1 cellular context compared by ENCODE assay signal in genomic region chr6:28980797-28981390, GRCh38.
TF ChIP-seq lines count a peak whose summit lies in the region.

No MANE protein-coding gene starts in this region.

TF ChIP-seq in GM12878, 131 proteins besides CTCF, POLR2A, EP300 and RAD21 (continued from another document):
- TF ChIP-seq EED (IDR thresholded peaks at IDR 0.05; ENCODE audit: low read depth) (0 out of 2 replicates have a peak, but pooled peaks have one; percentile 12), EZH2 (IDR thresholded peaks at IDR 0.05; ENCODE audit: borderline replicate concordance, control insufficient read depth, low read depth, low read length) (no peak), IKZF2 (IDR thresholded peaks at IDR 0.05) (peak; percentile 9 to 18; a peak in 1 of 4 replicates), SMC3 (IDR thresholded peaks at IDR 0.05; ENCODE audit: borderline replicate concordance, low read length) (no peak), TBL1XR1 (IDR thresholded peaks at IDR 0.05; ENCODE audit: low read depth, low read length) (no peak), BCL3 (IDR thresholded peaks at IDR 0.05; ENCODE audit: borderline replicate concordance, insufficient read depth, low read depth, low read length, poor library complexity, severe bottlenecking) (no peak), MXI1 (IDR thresholded peaks at IDR 0.05; ENCODE audit: low read depth, low read length) (no peak), NR2F1 (conservative IDR thresholded peaks at IDR 0.05) (peak; percentile 63), EGR1 (IDR thresholded peaks at IDR 0.05; ENCODE audit: borderline replicate concordance in 1 of 2, low read depth in 2 of 2, low read length in 2 of 2) (no peak), NFYA (IDR thresholded peaks at IDR 0.05; ENCODE audit: borderline replicate concordance, low read depth, low read length) (no peak), SMARCA5 (IDR thresholded peaks at IDR 0.05) (no peak), POLR2AphosphoS2 (IDR thresholded peaks at IDR 0.05; ENCODE audit: low read depth, low read length) (no peak), GATAD2B (conservative IDR thresholded peaks at IDR 0.05; ENCODE audit: low read depth) (no peak), GABPA (IDR thresholded peaks at IDR 0.05; ENCODE audit: low read depth) (no peak), CHD4 (IDR thresholded peaks at IDR 0.05) (no peak)
- TF ChIP-seq, protein P1, sequence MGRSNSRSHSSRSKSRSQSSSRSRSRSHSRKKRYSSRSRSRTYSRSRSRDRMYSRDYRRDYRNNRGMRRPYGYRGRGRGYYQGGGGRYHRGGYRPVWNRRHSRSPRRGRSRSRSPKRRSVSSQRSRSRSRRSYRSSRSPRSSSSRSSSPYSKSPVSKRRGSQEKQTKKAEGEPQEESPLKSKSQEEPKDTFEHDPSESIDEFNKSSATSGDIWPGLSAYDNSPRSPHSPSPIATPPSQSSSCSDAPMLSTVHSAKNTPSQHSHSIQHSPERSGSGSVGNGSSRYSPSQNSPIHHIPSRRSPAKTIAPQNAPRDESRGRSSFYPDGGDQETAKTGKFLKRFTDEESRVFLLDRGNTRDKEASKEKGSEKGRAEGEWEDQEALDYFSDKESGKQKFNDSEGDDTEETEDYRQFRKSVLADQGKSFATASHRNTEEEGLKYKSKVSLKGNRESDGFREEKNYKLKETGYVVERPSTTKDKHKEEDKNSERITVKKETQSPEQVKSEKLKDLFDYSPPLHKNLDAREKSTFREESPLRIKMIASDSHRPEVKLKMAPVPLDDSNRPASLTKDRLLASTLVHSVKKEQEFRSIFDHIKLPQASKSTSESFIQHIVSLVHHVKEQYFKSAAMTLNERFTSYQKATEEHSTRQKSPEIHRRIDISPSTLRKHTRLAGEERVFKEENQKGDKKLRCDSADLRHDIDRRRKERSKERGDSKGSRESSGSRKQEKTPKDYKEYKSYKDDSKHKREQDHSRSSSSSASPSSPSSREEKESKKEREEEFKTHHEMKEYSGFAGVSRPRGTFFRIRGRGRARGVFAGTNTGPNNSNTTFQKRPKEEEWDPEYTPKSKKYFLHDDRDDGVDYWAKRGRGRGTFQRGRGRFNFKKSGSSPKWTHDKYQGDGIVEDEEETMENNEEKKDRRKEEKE (IDR thresholded peaks at IDR 0.05) = no peak
- TF ChIP-seq, protein P2, sequence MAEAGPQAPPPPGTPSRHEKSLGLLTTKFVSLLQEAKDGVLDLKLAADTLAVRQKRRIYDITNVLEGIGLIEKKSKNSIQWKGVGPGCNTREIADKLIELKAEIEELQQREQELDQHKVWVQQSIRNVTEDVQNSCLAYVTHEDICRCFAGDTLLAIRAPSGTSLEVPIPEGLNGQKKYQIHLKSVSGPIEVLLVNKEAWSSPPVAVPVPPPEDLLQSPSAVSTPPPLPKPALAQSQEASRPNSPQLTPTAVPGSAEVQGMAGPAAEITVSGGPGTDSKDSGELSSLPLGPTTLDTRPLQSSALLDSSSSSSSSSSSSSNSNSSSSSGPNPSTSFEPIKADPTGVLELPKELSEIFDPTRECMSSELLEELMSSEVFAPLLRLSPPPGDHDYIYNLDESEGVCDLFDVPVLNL (IDR thresholded peaks at IDR 0.05; ENCODE audit: low read depth, low read length) = no peak
- TF ChIP-seq, protein P3, sequence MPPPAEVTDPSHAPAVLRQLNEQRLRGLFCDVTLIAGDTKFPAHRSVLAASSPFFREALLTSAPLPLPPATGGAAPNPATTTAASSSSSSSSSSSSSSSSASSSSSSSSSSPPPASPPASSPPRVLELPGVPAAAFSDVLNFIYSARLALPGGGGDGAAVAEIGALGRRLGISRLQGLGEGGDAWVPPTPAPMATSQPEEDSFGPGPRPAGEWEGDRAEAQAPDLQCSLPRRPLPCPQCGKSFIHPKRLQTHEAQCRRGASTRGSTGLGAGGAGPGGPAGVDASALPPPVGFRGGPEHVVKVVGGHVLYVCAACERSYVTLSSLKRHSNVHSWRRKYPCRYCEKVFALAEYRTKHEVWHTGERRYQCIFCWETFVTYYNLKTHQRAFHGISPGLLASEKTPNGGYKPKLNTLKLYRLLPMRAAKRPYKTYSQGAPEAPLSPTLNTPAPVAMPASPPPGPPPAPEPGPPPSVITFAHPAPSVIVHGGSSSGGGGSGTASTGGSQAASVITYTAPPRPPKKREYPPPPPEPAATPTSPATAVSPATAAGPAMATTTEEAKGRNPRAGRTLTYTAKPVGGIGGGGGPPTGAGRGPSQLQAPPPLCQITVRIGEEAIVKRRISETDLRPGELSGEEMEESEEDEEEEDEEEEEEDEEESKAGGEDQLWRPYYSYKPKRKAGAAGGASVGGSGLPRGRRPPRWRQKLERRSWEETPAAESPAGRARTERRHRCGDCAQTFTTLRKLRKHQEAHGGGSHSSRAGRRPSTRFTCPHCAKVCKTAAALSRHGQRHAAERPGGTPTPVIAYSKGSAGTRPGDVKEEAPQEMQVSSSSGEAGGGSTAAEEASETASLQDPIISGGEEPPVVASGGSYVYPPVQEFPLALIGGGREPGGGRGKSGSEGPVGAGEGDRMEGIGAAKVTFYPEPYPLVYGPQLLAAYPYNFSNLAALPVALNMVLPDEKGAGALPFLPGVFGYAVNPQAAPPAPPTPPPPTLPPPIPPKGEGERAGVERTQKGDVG (CRISPR knock-in tag; IDR thresholded peaks at IDR 0.05) = no peak
- TF ChIP-seq, protein P4, sequence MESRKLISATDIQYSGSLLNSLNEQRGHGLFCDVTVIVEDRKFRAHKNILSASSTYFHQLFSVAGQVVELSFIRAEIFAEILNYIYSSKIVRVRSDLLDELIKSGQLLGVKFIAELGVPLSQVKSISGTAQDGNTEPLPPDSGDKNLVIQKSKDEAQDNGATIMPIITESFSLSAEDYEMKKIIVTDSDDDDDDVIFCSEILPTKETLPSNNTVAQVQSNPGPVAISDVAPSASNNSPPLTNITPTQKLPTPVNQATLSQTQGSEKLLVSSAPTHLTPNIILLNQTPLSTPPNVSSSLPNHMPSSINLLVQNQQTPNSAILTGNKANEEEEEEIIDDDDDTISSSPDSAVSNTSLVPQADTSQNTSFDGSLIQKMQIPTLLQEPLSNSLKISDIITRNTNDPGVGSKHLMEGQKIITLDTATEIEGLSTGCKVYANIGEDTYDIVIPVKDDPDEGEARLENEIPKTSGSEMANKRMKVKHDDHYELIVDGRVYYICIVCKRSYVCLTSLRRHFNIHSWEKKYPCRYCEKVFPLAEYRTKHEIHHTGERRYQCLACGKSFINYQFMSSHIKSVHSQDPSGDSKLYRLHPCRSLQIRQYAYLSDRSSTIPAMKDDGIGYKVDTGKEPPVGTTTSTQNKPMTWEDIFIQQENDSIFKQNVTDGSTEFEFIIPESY (IDR thresholded peaks at IDR 0.05) = no peak
TF ChIP-seq in GM12878: peak in this region for 6.
